In genomic region chr14:92729632-92730358, GRCh38 we compare ENCODE assay signal across 9 cellular contexts. TPM values are rescaled to one million over a fixed set of nuclear protein-coding genes. Genes with fewer than 3 reads are reported as not detected.
A peak's percentile ranks its signal among the peaks of the same experiment; 100 is the strongest.
DNase-seq lines count a peak whose midpoint lies in the region; ATAC-seq and TF ChIP-seq lines count a peak whose summit lies in the region.
"Had no signal": no experiment of that assay in that cellular context is flagged by ENCODE, and none has a peak within 500 bp of the region (broad histone marks: within the 10 kb centered on the region; RNA-seq: fewer than 3 reads in every experiment).

No MANE protein-coding gene starts in this region.

- peaks cover 8% of the 10 kb centered on the region for H4K20me1 ChIP-seq in neural progenitor cell (ENCODE audit: low read depth)

- no peaks in the 10 kb centered on the region for H3K9me3 Mint-ChIP-seq in neural progenitor cell

- H3K9me3 ChIP-seq in RWPE2 (ENCODE audit: severe bottlenecking) (no peaks in the 10 kb centered on the region), neural progenitor cell (ENCODE audit: low read depth) (no peaks in the 10 kb centered on the region), adrenal gland (replicated peaks in 1 of 3) (no peaks in the 10 kb centered on the region)

- DNase-seq in NCI-H2107 treated with DMSO at 0.1 percent for 48 hours (lab: John Stamatoyannopoulos, UW; ENCODE audit: unreplicated experiment) (peak; percentile 36), NCI-H2107 (lab: John Stamatoyannopoulos, UW) (no peak), RWPE2 (ENCODE audit: low spot score) (no peak), neural progenitor cell (ENCODE audit: low spot score) (no peak), NCI-H2081 treated with DMSO at 0.1 percent for 48 hours (lab: John Stamatoyannopoulos, UW) (no peak), NCI-H345 (lab: John Stamatoyannopoulos, UW) (no peak), adrenal gland (no peak)

- peaks cover 26% of the 10 kb centered on the region for H3K36me3 Mint-ChIP-seq in neural progenitor cell

- H2AFZ ChIP-seq in neural progenitor cell (replicated peaks), result no peak overlapping the region

- H3K79me2 ChIP-seq in neural progenitor cell (ENCODE audit: low read depth), result peaks cover under 1% of the 10 kb centered on the region

- no peak overlapping the region for H3K4me3 Mint-ChIP-seq in neural progenitor cell

- peaks cover 2% of the 10 kb centered on the region for H3K4me1 Mint-ChIP-seq in neural progenitor cell

- 66 to 72% (median 69%) methylated on average over 14 of the region's 14 CpGs for WGBS in adrenal gland, 4 donors

- H3K36me3 ChIP-seq in RWPE2 (ENCODE audit: low read depth), result peaks cover 9% of the 10 kb centered on the region
- H3K36me3 ChIP-seq in neural progenitor cell, result no peaks in the 10 kb centered on the region
- peaks cover 0 to 8% of the 10 kb centered on the region in 2 donors for H3K36me3 ChIP-seq in adrenal gland (replicated peaks in 1 of 2)

- no peak for TF ChIP-seq CTCF in RWPE2 (IDR thresholded peaks at IDR 0.05; ENCODE audit: poor library complexity, severe bottlenecking)
- TF ChIP-seq CTCF in neural progenitor cell (IDR thresholded peaks at IDR 0.05), result no peak
- no peak for TF ChIP-seq CTCF in adrenal gland (IDR thresholded peaks at IDR 0.05)

- H3K27ac Mint-ChIP-seq in neural progenitor cell, result no peak overlapping the region

- no peak overlapping the region for H3K9ac ChIP-seq in neural progenitor cell

- H3K27me3 ChIP-seq in RWPE2 (ENCODE audit: insufficient read depth, poor library complexity, severe bottlenecking) (no peaks in the 10 kb centered on the region), neural progenitor cell (no peaks in the 10 kb centered on the region), adrenal gland (no peaks in the 10 kb centered on the region)

- intact Hi-C loops in adrenal gland (cut with DNase I), result no loop called here

- peaks cover 2% of the 10 kb centered on the region for H3K27me3 Mint-ChIP-seq in neural progenitor cell (ENCODE audit: insufficient read depth, low read depth)

- ATAC-seq in HG02884 (IDR thresholded peaks at IDR 0.05; ENCODE audit: unreplicated experiment) (peak; percentile 57), RWPE2 (ENCODE audit: low read depth) (peak; percentile 59)

- H3F3A ChIP-seq in neural progenitor cell (ENCODE audit: low read depth), result peaks cover 4% of the 10 kb centered on the region

- peak overlapping the region; percentile 54 for H3K27ac ChIP-seq in RWPE2 (ENCODE audit: poor library complexity, severe bottlenecking)
- peak overlapping the region; percentile 37 for H3K27ac ChIP-seq in neural progenitor cell
- no peak overlapping the region for H3K27ac ChIP-seq in adrenal gland
- H3K27ac ChIP-seq: 22Rv1 had no signal

- no peak overlapping the region for H3K4me3 ChIP-seq in RWPE2 (ENCODE audit: severe bottlenecking)
- H3K4me3 ChIP-seq in neural progenitor cell, result no peak overlapping the region
- H3K4me3 ChIP-seq in adrenal gland, result no peak overlapping the region

- H3K4me1 ChIP-seq in RWPE2 (ENCODE audit: insufficient read depth, poor library complexity, severe bottlenecking) (peaks cover 20% of the 10 kb centered on the region), neural progenitor cell (peaks cover 7% of the 10 kb centered on the region), adrenal gland (replicated peaks in 1 of 2) (peaks cover 13 to 27% of the 10 kb centered on the region in 2 donors)

- no peak overlapping the region for H3K4me2 ChIP-seq in neural progenitor cell

- no peak for TF ChIP-seq POLR2A in adrenal gland (IDR thresholded peaks at IDR 0.05)

RNA-seq across cellular contexts. Expression of gene LGMN, which starts 18.6 kb away (rescaled TPM):
- total RNA-seq in neural progenitor cell (ENCODE audit: low replicate concordance), result 71.8 and 87.0 TPM in 2 replicates
- 100 to 1,000 TPM in 7 of 8 donors, 10 to 100 TPM in 1; 84.5 to 153 (median 125) TPM for total RNA-seq in adrenal gland
- 10 to 100 TPM; 66.6 to 93.4 (median 81.8) TPM for polyA plus RNA-seq in adrenal gland

Comparison
In these comparisons a context has a peak if more than half of its experiments do, and no peak if none do; other contexts are left out.
1. H3K27ac ChIP-seq: peak in RWPE2 (single experiment) and neural progenitor cell (single experiment); none in adrenal gland (0 of 5).